12 cellular contexts compared by ENCODE assay signal in genomic region chr9:98971168-98971914, GRCh38. TPM values are rescaled to one million over a fixed set of nuclear protein-coding genes. Genes with fewer than 3 reads are reported as not detected.
DNase-seq lines count a peak whose midpoint lies in the region; ATAC-seq and TF ChIP-seq lines count a peak whose summit lies in the region.
"Had no signal": no experiment of that assay in that cellular context is flagged by ENCODE, and none has a peak within 500 bp of the region (broad histone marks: within the 10 kb centered on the region; RNA-seq: fewer than 3 reads in every experiment).

No MANE protein-coding gene starts in this region.

- H3K27me3 ChIP-seq in dorsolateral prefrontal cortex = peaks cover 0 to 7% (median 0%) of the 10 kb centered on the region in 45 donors
- H3K27me3 ChIP-seq: ascending aorta had no signal

- H3K36me3 Mint-ChIP-seq in activated naive CD4-positive, alpha-beta T cell treated with anti-CD3 and anti-CD28 coated beads for 36 hours (ENCODE audit: low read depth) = no peaks in the 10 kb centered on the region
- H3K36me3 Mint-ChIP-seq: natural killer cell had no signal

- peak overlapping the region; percentile 5 to 97 (median 87) for H3K27ac ChIP-seq in dorsolateral prefrontal cortex
- H3K27ac ChIP-seq: ascending aorta, BLaER1 had no signal

- no peaks in the 10 kb centered on the region for H3K9me3 Mint-ChIP-seq in activated naive CD4-positive, alpha-beta T cell treated with anti-CD3 and anti-CD28 coated beads for 36 hours
- H3K9me3 Mint-ChIP-seq: natural killer cell; T-helper 1 cell treated with Interleukin-12 subunit alpha and Interleukin-12 subunit beta and Interleukin-4 antibody, amounts not matched to agents 30 μg/mL and 1 μg/mL, for 36 hours had no signal

- no peak overlapping the region for H3K27ac Mint-ChIP-seq in activated naive CD4-positive, alpha-beta T cell treated with anti-CD3 and anti-CD28 coated beads for 36 hours
- H3K27ac Mint-ChIP-seq: natural killer cell; T-helper 1 cell treated with Interleukin-12 subunit alpha and Interleukin-12 subunit beta and Interleukin-4 antibody, amounts not matched to agents 30 μg/mL and 1 μg/mL, for 36 hours had no signal

- H3K4me3 ChIP-seq in dorsolateral prefrontal cortex = peak overlapping the region in 35 of 59 donors; percentile 0 to 58 (median 35)
- H3K4me3 ChIP-seq: ascending aorta, BLaER1 had no signal

- peaks cover 5% of the 10 kb centered on the region for H3K27me3 Mint-ChIP-seq in activated naive CD4-positive, alpha-beta T cell treated with anti-CD3 and anti-CD28 coated beads for 36 hours (ENCODE audit: low read depth)

- ATAC-seq in GM19328 (IDR thresholded peaks at IDR 0.05; ENCODE audit: unreplicated experiment) (no peak), GM18873 (IDR thresholded peaks at IDR 0.05; ENCODE audit: low FRiP score, unreplicated experiment) (no peak)
- ATAC-seq: natural killer cell had no signal

- no peak overlapping the region for H3K4me3 Mint-ChIP-seq in activated naive CD4-positive, alpha-beta T cell treated with anti-CD3 and anti-CD28 coated beads for 36 hours
- H3K4me3 Mint-ChIP-seq: natural killer cell; T-helper 1 cell treated with Interleukin-12 subunit alpha and Interleukin-12 subunit beta and Interleukin-4 antibody, amounts not matched to agents 30 μg/mL and 1 μg/mL, for 36 hours had no signal

- peak; percentile 86 for DNase-seq in AG08395 (ENCODE audit: low spot score)
- peak; percentile 33 for DNase-seq in MV-4-11 (lab: John Stamatoyannopoulos, UW)
- DNase-seq in dorsolateral prefrontal cortex = peak in 9 of 10 donors; percentile 37 to 78 (median 53)
- DNase-seq in medulla oblongata (ENCODE audit: extremely low spot score) = peak; percentile 86
- DNase-seq in OCI-M1 (lab: John Stamatoyannopoulos, UW) = no peak
- DNase-seq in activated naive CD4-positive, alpha-beta T cell treated with anti-CD3 and anti-CD28 coated beads for 36 hours = no peak
- DNase-seq: natural killer cell had no signal

- peak in 2 of 56 donors; percentile 24 to 37 for TF ChIP-seq CTCF in dorsolateral prefrontal cortex (IDR thresholded peaks at IDR 0.05 in 54 of 56, conservative IDR thresholded peaks at IDR 0.05 in 2 of 56; ENCODE audit: low read depth in 1 of 56, partially characterized antibody in 56 of 56)

- CTCF ChIA-PET in activated naive CD4-positive, alpha-beta T cell treated with anti-CD3 and anti-CD28 coated beads for 36 hours (lab: Charles Lee) = interaction anchor here (1.4 kb wide), 2 partner anchors 42 to 213 kb away, joined by 3 to 4 read pairs; no protein-coding TSS in a partner anchor

- H3K4me1 Mint-ChIP-seq in activated naive CD4-positive, alpha-beta T cell treated with anti-CD3 and anti-CD28 coated beads for 36 hours (ENCODE audit: low read depth) = no peaks in the 10 kb centered on the region

- intact Hi-C loops in dorsolateral prefrontal cortex (cut with DNase I) = loop anchor here in 1 of 2 donors (5.0 to 10.0 kb wide), 2 partner anchors 133 to 164 kb away; partner anchors contain the start of genes GALNT12 and TGFBR1
- intact Hi-C loops in activated naive CD4-positive, alpha-beta T cell treated with anti-CD3 and anti-CD28 coated beads for 36 hours (cut with micrococcal nuclease) = no loop called here

RNA-seq across cellular contexts. Expression of gene COL15A1, which starts 27.6 kb away (rescaled TPM):
- total RNA-seq in dorsolateral prefrontal cortex = 1 to 10 TPM in 83 of 120 experiments, under 1 TPM in 37; 0.33 to 5.0 (median 1.3) TPM
- total RNA-seq in activated naive CD4-positive, alpha-beta T cell treated with anti-CD3 and anti-CD28 coated beads for 36 hours = under 1 TPM; 0.02 to 0.05 TPM

Comparison
In these comparisons a context has a peak if more than half of its experiments do, and no peak if none do; other contexts are left out.
1. DNase-seq: peak in AG08395 (single experiment), MV-4-11 (single experiment), dorsolateral prefrontal cortex (9 of 10) and medulla oblongata (single experiment); none in OCI-M1 (single experiment) and activated naive CD4-positive, alpha-beta T cell treated with anti-CD3 and anti-CD28 coated beads for 36 hours (single experiment).